14 cellular contexts compared by ENCODE assay signal in genomic region chr13:21735621-21736401, GRCh38.
A peak's percentile ranks its signal among the peaks of the same experiment; 100 is the strongest.
DNase-seq lines count a peak whose midpoint lies in the region; ATAC-seq, FAIRE-seq and TF ChIP-seq lines count a peak whose summit lies in the region.
"Had no signal": no experiment of that assay in that cellular context is flagged by ENCODE, and none has a peak within 500 bp of the region (broad histone marks: within the 10 kb centered on the region; RNA-seq: fewer than 3 reads in every experiment).

No MANE protein-coding gene starts in this region.

- no peak overlapping the region for H3K27ac ChIP-seq in breast epithelium
- H3K27ac ChIP-seq: gastroesophageal sphincter, thyroid gland had no signal

- no peaks in the 10 kb centered on the region for H3K36me3 Mint-ChIP-seq in nephron progenitor cell (ENCODE audit: low read depth)

- TF ChIP-seq POLR2A in GM12892 (IDR thresholded peaks at IDR 0.05; ENCODE audit: low read depth, low read length) (no peak), breast epithelium (IDR thresholded peaks at IDR 0.05) (no peak)

- no peak for FAIRE-seq in GM12892 (lab: Jason Lieb, UNC)
- FAIRE-seq: HepG2 had no signal

- ATAC-seq in Right ventricle myocardium superior (ENCODE audit: poor library complexity) (peak; percentile 92), GM21367 (IDR thresholded peaks at IDR 0.05; ENCODE audit: unreplicated experiment) (no peak)
- ATAC-seq: gastroesophageal sphincter, HepG2 had no signal

- H3K36me3 ChIP-seq in breast epithelium: no peaks in the 10 kb centered on the region
- H3K36me3 ChIP-seq: gastroesophageal sphincter, thyroid gland had no signal

- H3K27ac Mint-ChIP-seq in nephron progenitor cell: peak overlapping the region; percentile 85

- H3K4me3 Mint-ChIP-seq in nephron progenitor cell: no peak overlapping the region

- H3K4me1 Mint-ChIP-seq in nephron progenitor cell: peaks cover 37% of the 10 kb centered on the region

- peaks cover 6% of the 10 kb centered on the region for H3K9me3 Mint-ChIP-seq in nephron progenitor cell

- intact Hi-C loops in Right ventricle myocardium superior (cut with DNase I) (no loop called here), cardiac septum (cut with DNase I) (loop anchor here (2.0 to 5.0 kb wide), 2 partner anchors 59 to 111 kb away; no protein-coding TSS in a partner anchor), breast epithelium (cut with DNase I; ENCODE audit: low total_unique reads) (no loop called here)

- H3K4me1 ChIP-seq in breast epithelium: no peaks in the 10 kb centered on the region
- H3K4me1 ChIP-seq: thyroid gland had no signal

- H3K4me3 ChIP-seq in breast epithelium: peak overlapping the region in 1 of 3 donors; percentile 28
- H3K4me3 ChIP-seq: gastroesophageal sphincter, thyroid gland had no signal

- H3K9me3 ChIP-seq in breast epithelium: no peaks in the 10 kb centered on the region
- H3K9me3 ChIP-seq: thyroid gland had no signal

- no peak for TF ChIP-seq CTCF in nephron progenitor cell (IDR thresholded peaks at IDR 0.05)
- TF ChIP-seq CTCF in breast epithelium (IDR thresholded peaks at IDR 0.05): no peak

- no peaks in the 10 kb centered on the region for H3K27me3 Mint-ChIP-seq in nephron progenitor cell (ENCODE audit: low read depth, poor library complexity)

- peak; percentile 54 for DNase-seq in Right ventricle myocardium superior
- DNase-seq in cardiac septum (ENCODE audit: low spot score): no peak
- DNase-seq in glomerular visceral epithelial cell (ENCODE audit: extremely low spot score): peak; percentile 8
- DNase-seq in nephron progenitor cell: peak; percentile 17
- DNase-seq in stimulated activated CD4-positive, alpha-beta T cell treated with anti-CD3 and anti-CD28 coated beads, Interleukin-1b, Interleukin-23, amount 100 ng/mL, for 48 hours: no peak
- no peak for DNase-seq in GM12892 (ENCODE audit: insufficient read length)
- no peak for DNase-seq in breast epithelium (ENCODE audit: low spot score in 2 of 2)
- DNase-seq: activated CD4-positive, alpha-beta T cell treated with anti-CD3 and anti-CD28 coated beads, Interleukin-2, amount 50 U/mL, for 4 hours; MV-4-11; NCI-H526; thyroid gland had no signal

- no peaks in the 10 kb centered on the region for H3K27me3 ChIP-seq in breast epithelium
- H3K27me3 ChIP-seq: gastroesophageal sphincter, thyroid gland had no signal

Comparison
In these comparisons a context has a peak if more than half of its experiments do, and no peak if none do; other contexts are left out.
1. DNase-seq: peak in Right ventricle myocardium superior (single experiment), glomerular visceral epithelial cell (single experiment) and nephron progenitor cell (single experiment); none in cardiac septum (single experiment), stimulated activated CD4-positive, alpha-beta T cell treated with anti-CD3 and anti-CD28 coated beads, Interleukin-1b, Interleukin-23, amount 100 ng/mL, for 48 hours (single experiment), GM12892 (single experiment) and breast epithelium (0 of 2).